In the genomic region with DNA sequence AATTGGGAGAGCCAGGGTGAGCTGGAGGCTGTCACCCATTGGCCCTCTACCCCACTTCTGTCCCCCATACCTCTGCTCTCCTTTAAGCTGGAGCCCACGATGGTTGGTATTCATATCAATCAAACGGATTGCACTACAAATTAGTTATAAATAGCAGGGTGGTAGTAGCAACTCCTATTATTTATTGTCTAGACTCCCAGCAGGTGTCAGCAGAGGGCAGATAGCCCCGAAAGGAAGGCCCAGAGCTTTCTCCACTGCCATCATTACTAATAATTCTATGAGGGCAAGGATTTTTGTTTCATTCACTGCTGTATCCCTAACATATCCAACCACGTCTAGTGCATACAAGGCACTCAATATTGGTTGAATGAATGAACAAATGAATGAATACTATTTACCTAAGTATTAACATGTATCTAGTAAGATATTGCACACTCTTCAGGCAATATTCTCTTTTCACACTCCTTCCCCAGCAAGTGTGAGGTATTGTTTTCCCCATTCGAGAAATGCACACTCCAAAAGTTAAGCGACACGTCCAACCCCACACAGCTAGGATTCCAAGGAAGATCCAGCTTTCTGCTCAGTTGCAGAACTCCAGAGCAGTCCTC, we compare ENCODE assay signal across 8 cellular contexts. TPM values are rescaled to one million over a fixed set of nuclear protein-coding genes. Genes with fewer than 3 reads are reported as not detected.
A peak's percentile ranks its signal among the peaks of the same experiment; 100 is the strongest.
DNase-seq lines count a peak whose midpoint lies in the region; ATAC-seq and TF ChIP-seq lines count a peak whose summit lies in the region.

No MANE protein-coding gene starts in this region.

- H4K20me1 ChIP-seq in OCI-LY3 (ENCODE audit: insufficient read depth, low read length) (no peaks in the 10 kb centered on the region), osteoblast (ENCODE audit: insufficient read depth, low read length) (no peaks in the 10 kb centered on the region)

- H3K9me3 ChIP-seq in OCI-LY3 (ENCODE audit: insufficient read depth, low read length): no peaks in the 10 kb centered on the region
- no peaks in the 10 kb centered on the region for H3K9me3 ChIP-seq in osteoblast (ENCODE audit: low read depth, low read length)

- H3K4me1 ChIP-seq in OCI-LY3 (ENCODE audit: low read length): peaks cover 7% of the 10 kb centered on the region
- peaks cover 5% of the 10 kb centered on the region for H3K4me1 ChIP-seq in osteoblast (ENCODE audit: insufficient read depth, low read length)

- H3K27me3 ChIP-seq in OCI-LY3 (ENCODE audit: low read depth, low read length): peaks cover 23% of the 10 kb centered on the region
- peaks cover 25% of the 10 kb centered on the region for H3K27me3 ChIP-seq in osteoblast (ENCODE audit: insufficient read depth, low read length)

- no peak for ATAC-seq in HG03439 (IDR thresholded peaks at IDR 0.05; ENCODE audit: unreplicated experiment)
- ATAC-seq in GM19035 (IDR thresholded peaks at IDR 0.05; ENCODE audit: unreplicated experiment): no peak
- ATAC-seq in GM21381 (IDR thresholded peaks at IDR 0.05; ENCODE audit: unreplicated experiment): no peak

- DNase-seq in AG04449 (ENCODE audit: low read depth, low spot score) (no peak), GM03348 (ENCODE audit: low spot score) (peak; percentile 83), dedifferentiated amniotic fluid mesenchymal stem cell (ENCODE audit: extremely low spot score) (peak; percentile 53), osteoblast (ENCODE audit: insufficient read length, low spot score, missing footprints) (peak; percentile 97)

- no peaks in the 10 kb centered on the region for H3K79me2 ChIP-seq in OCI-LY3 (ENCODE audit: low read length)
- no peaks in the 10 kb centered on the region for H3K79me2 ChIP-seq in osteoblast (ENCODE audit: insufficient read depth, low read length)

- H3K36me3 ChIP-seq in OCI-LY3 (replicated peaks; ENCODE audit: low read depth, low read length) (no peaks in the 10 kb centered on the region), osteoblast (ENCODE audit: insufficient read depth, low read length) (no peaks in the 10 kb centered on the region)

- POLR2A ChIA-PET in AG04449 (lab: Yijun Ruan, JAX): interaction anchor here (1.6 kb wide), 1 partner anchor 42 kb away, joined by 5 read pairs; the partner anchor contains the start of gene TAF15

- H3K9ac ChIP-seq in OCI-LY3 (ENCODE audit: low read length): no peak overlapping the region

- CTCF ChIA-PET in AG04449 (lab: Yijun Ruan, JAX): interaction anchor here (0.6 to 28.6 kb wide), 17 partner anchors 10 to 382 kb away, joined by 3 to 819 read pairs (median 4); partner anchors contain the start of genes MMP28, RASL10B and TAF15

- TF ChIP-seq CTCF in AG04449 (IDR thresholded peaks at IDR 0.05; ENCODE audit: insufficient read depth, low read length, missing control alignments) (peak; percentile 50), OCI-LY3 (IDR thresholded peaks at IDR 0.05; ENCODE audit: low read depth, low read length) (peak; percentile 59), osteoblast (IDR thresholded peaks at IDR 0.05; ENCODE audit: extremely low read depth, low read depth, low read length) (peak; percentile 67)

- H2AFZ ChIP-seq in OCI-LY3 (ENCODE audit: low read depth, low read length) (no peak overlapping the region), osteoblast (ENCODE audit: low read length) (no peak overlapping the region)

- H3K27ac ChIP-seq in OCI-LY3 (ENCODE audit: low read length) (no peak overlapping the region), osteoblast (ENCODE audit: low read depth, low read length) (no peak overlapping the region)

- H3K4me2 ChIP-seq in OCI-LY3 (ENCODE audit: low read length): no peak overlapping the region
- no peak overlapping the region for H3K4me2 ChIP-seq in osteoblast (ENCODE audit: insufficient read depth, low read length)

- H3K4me3 ChIP-seq in AG04449 (ENCODE audit: low read depth, low read length): no peak overlapping the region
- no peak overlapping the region for H3K4me3 ChIP-seq in OCI-LY3 (ENCODE audit: low read length)
- H3K4me3 ChIP-seq in osteoblast (ENCODE audit: insufficient read depth, low read length): no peak overlapping the region

RNA-seq across cellular contexts. Expression of gene C17orf50, which starts 6.3 kb away (rescaled TPM):
- total RNA-seq in osteoblast: not detected in 2 replicates

RNA-seq across cellular contexts. Expression of gene GAS2L2, which starts 14.0 kb away (rescaled TPM):
- total RNA-seq in osteoblast: not detected in 2 replicates

RNA-seq across cellular contexts. Expression of gene MMP28, which starts 28.4 kb away (rescaled TPM):
- 1.2 and 1.8 TPM in 2 replicates for total RNA-seq in osteoblast

RNA-seq across cellular contexts. Expression of gene RASL10B, which starts 35.6 kb away (rescaled TPM):
- 2.7 and 4.0 TPM in 2 replicates for total RNA-seq in osteoblast

RNA-seq across cellular contexts. Expression of gene TAF15, which starts 42.3 kb away (rescaled TPM):
- total RNA-seq in osteoblast: 53.3 and 55.0 TPM in 2 replicates
